1 cellular context compared by ENCODE assay signal in the genomic region with DNA sequence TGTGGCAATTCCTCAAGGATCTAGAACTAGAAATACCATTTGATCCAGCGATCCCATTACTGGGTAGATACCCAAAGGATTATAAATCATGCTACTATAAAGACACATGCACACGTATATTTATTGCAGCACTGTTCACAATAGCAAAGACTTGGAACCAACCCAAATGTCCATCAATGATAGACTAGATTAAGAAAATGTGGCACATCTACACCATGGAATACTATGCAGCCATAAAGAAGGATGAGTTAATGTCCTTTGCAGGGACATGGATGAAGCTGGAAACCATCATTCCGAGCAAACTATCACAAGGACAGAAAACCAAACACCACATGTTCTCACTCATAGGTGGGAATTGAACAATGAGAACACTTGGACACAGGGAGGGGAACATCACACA. TPM values are rescaled to one million over a fixed set of nuclear protein-coding genes. Genes with fewer than 3 reads are reported as not detected.
"Had no signal": no experiment of that assay in that cellular context is flagged by ENCODE, and none has a peak within 500 bp of the region (broad histone marks: within the 10 kb centered on the region; RNA-seq: fewer than 3 reads in every experiment).

No MANE protein-coding gene starts in this region.

RNA-seq across cellular contexts. Expression of a gene that starts 49.2 kb away (rescaled TPM):
- total RNA-seq: GM23248 had no signal
